ENCODE assay signal across 19 cellular contexts in genomic region chr3:128311441-128311844, GRCh38.
DNase-seq lines count a peak whose midpoint lies in the region; ATAC-seq and TF ChIP-seq lines count a peak whose summit lies in the region.
"Had no signal": no experiment of that assay in that cellular context is flagged by ENCODE, and none has a peak within 500 bp of the region (broad histone marks: within the 10 kb centered on the region; RNA-seq: fewer than 3 reads in every experiment).

No MANE protein-coding gene starts in this region.

- H3K9ac ChIP-seq in H9 (ENCODE audit: extremely low read depth, insufficient read length, low read length) (no peak overlapping the region), endodermal cell (ENCODE audit: extremely low read depth, low read length, poor library complexity, severe bottlenecking) (no peak overlapping the region)

- H3K4me2 ChIP-seq in H9 (ENCODE audit: insufficient read depth, insufficient read length, low read length) = no peak overlapping the region

- H3K4me3 Mint-ChIP-seq in H9 (no peak overlapping the region), endodermal cell (no peak overlapping the region)
- H3K4me3 Mint-ChIP-seq: CD8-positive, alpha-beta T cell; T-helper 17 cell had no signal

- H3K27me3 ChIP-seq in H9 (ENCODE audit: insufficient read depth, low read length) (no peaks in the 10 kb centered on the region), endodermal cell (ENCODE audit: control insufficient read depth, insufficient read depth, low read length, poor library complexity, severe bottlenecking) (no peaks in the 10 kb centered on the region), left lung (no peaks in the 10 kb centered on the region)
- H3K27me3 ChIP-seq: neutrophil, SJSA1, suprapubic skin had no signal

- intact Hi-C loops in left lung (cut with DNase I) = no loop called here

- H3K23ac ChIP-seq in H9 (ENCODE audit: insufficient read length, low read depth, low read length) = no peak overlapping the region

- TF ChIP-seq CTCF in H9 (conservative IDR thresholded peaks at IDR 0.05) (no peak), endodermal cell (conservative IDR thresholded peaks at IDR 0.05) (no peak), left lung (IDR thresholded peaks at IDR 0.05) (no peak)

- no peak overlapping the region for H2BK15ac ChIP-seq in H9 (ENCODE audit: low read depth, low read length)

- H3K9me3 Mint-ChIP-seq in H9 (no peaks in the 10 kb centered on the region), endodermal cell (no peaks in the 10 kb centered on the region)
- H3K9me3 Mint-ChIP-seq: activated naive CD4-positive, alpha-beta T cell treated with anti-CD3 and anti-CD28 coated beads, Interleukin-2, amount 50 U/mL, for 72 hours; CD8-positive, alpha-beta T cell had no signal

- H3K79me2 ChIP-seq in H9 (ENCODE audit: insufficient read depth, low read length) = no peaks in the 10 kb centered on the region

- H3K27me3 Mint-ChIP-seq in H9 (ENCODE audit: low read depth) (no peaks in the 10 kb centered on the region; the same call in none of the 2 replicates), endodermal cell (ENCODE audit: insufficient read depth) (no peaks in the 10 kb centered on the region)
- H3K27me3 Mint-ChIP-seq: T-helper 17 cell had no signal

- no peak overlapping the region for H2BK20ac ChIP-seq in H9 (ENCODE audit: low read depth, low read length, poor library complexity, severe bottlenecking)

- H3K4me3 ChIP-seq in endodermal cell (ENCODE audit: low read length) (no peak overlapping the region), left lung (no peak overlapping the region)
- H3K4me3 ChIP-seq: SJSA1, suprapubic skin had no signal

- no peak overlapping the region for H4K8ac ChIP-seq in H9 (replicated peaks; ENCODE audit: insufficient read length, low read depth, low read length)

- H3K36me3 Mint-ChIP-seq in H9 (ENCODE audit: insufficient read depth in 1 of 3, low read depth in 3 of 3) = no peaks in the 10 kb centered on the region; a peak in 1 of 7 replicates
- no peaks in the 10 kb centered on the region for H3K36me3 Mint-ChIP-seq in endodermal cell (ENCODE audit: low read depth)

- no peak overlapping the region for H2BK12ac ChIP-seq in H9 (ENCODE audit: insufficient read length, low read depth, low read length)

- no peak overlapping the region for H2BK5ac ChIP-seq in H9 (ENCODE audit: insufficient read length, low read length)

- no peak overlapping the region for H2AFZ ChIP-seq in H9 (ENCODE audit: low read length)

- H3K27ac Mint-ChIP-seq in H9 (peak overlapping the region in 1 of 3 experiments; percentile 7; a peak in 3 of 7 replicates), endodermal cell (no peak overlapping the region)
- H3K27ac Mint-ChIP-seq: activated naive CD4-positive, alpha-beta T cell treated with anti-CD3 and anti-CD28 coated beads, Interleukin-2, amount 50 U/mL, for 72 hours; T-helper 17 cell had no signal

- no peaks in the 10 kb centered on the region for H3K4me1 Mint-ChIP-seq in H9
- H3K4me1 Mint-ChIP-seq in endodermal cell = no peaks in the 10 kb centered on the region

- no peaks in the 10 kb centered on the region for H3K23me2 ChIP-seq in H9 (ENCODE audit: insufficient read length, low read depth, low read length, poor library complexity, severe bottlenecking)

- no peak overlapping the region for H2BK120ac ChIP-seq in H9 (ENCODE audit: low read depth, low read length, poor library complexity, severe bottlenecking)

- peaks cover 2% of the 10 kb centered on the region for H4K20me1 ChIP-seq in H9 (ENCODE audit: control insufficient read depth, insufficient read depth, insufficient read length)

- H4K5ac ChIP-seq in H9 (ENCODE audit: insufficient read length, low read depth, low read length) = no peak overlapping the region

- H3K4me1 ChIP-seq in H9 (ENCODE audit: insufficient read depth, low read length) (no peaks in the 10 kb centered on the region), endodermal cell (ENCODE audit: control insufficient read depth, insufficient read depth, low read length) (no peaks in the 10 kb centered on the region), left lung (no peaks in the 10 kb centered on the region)
- H3K4me1 ChIP-seq: SJSA1, suprapubic skin had no signal

- no CpG with 5 or more reads among the region's 5 CpGs for WGBS in H9 (ENCODE audit: extremely low coverage, insufficient read length, low lambda C conversion rate)
- WGBS in endodermal cell (ENCODE audit: insufficient coverage in 1 of 2, insufficient read length in 1 of 2), 2 experiments = 89 to 92% methylated on average over 5 of the region's 5 CpGs

- H3K27ac ChIP-seq in H9 (ENCODE audit: insufficient read length, low read depth, low read length) (no peak overlapping the region), endodermal cell (ENCODE audit: low read depth, low read length) (no peak overlapping the region), left lung (no peak overlapping the region)
- H3K27ac ChIP-seq: neutrophil, SJSA1, suprapubic skin had no signal

- no peaks in the 10 kb centered on the region for H3K9me3 ChIP-seq in H9 (ENCODE audit: control insufficient read depth, low read depth, low read length)
- no peaks in the 10 kb centered on the region for H3K9me3 ChIP-seq in endodermal cell (ENCODE audit: control insufficient read depth, low read length)
- no peaks in the 10 kb centered on the region for H3K9me3 ChIP-seq in left lung
- H3K9me3 ChIP-seq: neutrophil, SJSA1, suprapubic skin had no signal

- H3T11ph ChIP-seq in H9 (ENCODE audit: low read length) = no peak overlapping the region

- H2AK5ac ChIP-seq in H9 (ENCODE audit: insufficient read length, low read length) = no peak overlapping the region

- H3K18ac ChIP-seq in H9 (ENCODE audit: insufficient read length, low read depth, low read length) = no peak overlapping the region

- H3K14ac ChIP-seq in H9 (ENCODE audit: insufficient read depth, low read length) = no peak overlapping the region

- H3K36me3 ChIP-seq in endodermal cell (ENCODE audit: control insufficient read depth, insufficient read depth, low read length) (no peaks in the 10 kb centered on the region), left lung (no peaks in the 10 kb centered on the region)
- H3K36me3 ChIP-seq: neutrophil, SJSA1, suprapubic skin had no signal

- DNase-seq in H9 = peak; percentile 10
- DNase-seq in endodermal cell = peak; percentile 24
- peak in 1 of 2 donors; percentile 48 for DNase-seq in left lung
- peak; percentile 20 for DNase-seq in superior temporal gyrus (ENCODE audit: extremely low spot score)
- no peak for DNase-seq in NCI-H128 (lab: John Stamatoyannopoulos, UW; ENCODE audit: unreplicated experiment)
- no peak for DNase-seq in Kasumi-1 (lab: John Stamatoyannopoulos, UW)
- no peak for DNase-seq in SW480 (ENCODE audit: low spot score)
- DNase-seq: activated CD4-positive, alpha-beta T cell treated with anti-CD3 and anti-CD28 coated beads, Interleukin-2, amount 50 U/mL, for 48 hours; GOT3; MM.1S; NCI-H1694; NCI-H345; retina; T-helper 17 cell had no signal

- H4K91ac ChIP-seq in H9 (ENCODE audit: insufficient read length, low read depth, low read length) = no peak overlapping the region

- no peaks in the 10 kb centered on the region for H3K79me1 ChIP-seq in H9 (ENCODE audit: insufficient read depth, low read depth, low read length, poor library complexity, severe bottlenecking)

- H3K4ac ChIP-seq in H9 (ENCODE audit: low read depth, low read length) = no peak overlapping the region

- no peak overlapping the region for H3K56ac ChIP-seq in H9 (ENCODE audit: insufficient read length, low read depth, low read length)

- ATAC-seq in left lung = peak; percentile 83
- ATAC-seq: activated naive CD4-positive, alpha-beta T cell treated with anti-CD3 and anti-CD28 coated beads, Interleukin-2, amount 50 U/mL, for 72 hours; CD8-positive, alpha-beta T cell; T-helper 17 cell had no signal

Comparison
In these comparisons a context has a peak if more than half of its experiments do, and no peak if none do; other contexts are left out.
1. DNase-seq: peak in H9 (single experiment), endodermal cell (single experiment) and superior temporal gyrus (single experiment); none in NCI-H128 (single experiment), Kasumi-1 (0 of 2) and SW480 (single experiment).